In genomic region chr16:12612598-12613101, GRCh38 we compare ENCODE assay signal across 13 cellular contexts.
DNase-seq lines count a peak whose midpoint lies in the region; ATAC-seq and TF ChIP-seq lines count a peak whose summit lies in the region.
"Had no signal": no experiment of that assay in that cellular context is flagged by ENCODE, and none has a peak within 500 bp of the region (broad histone marks: within the 10 kb centered on the region; RNA-seq: fewer than 3 reads in every experiment).

No MANE protein-coding gene starts in this region.

- no peaks in the 10 kb centered on the region for H3K9me3 ChIP-seq in Peyer's patch
- H3K9me3 ChIP-seq in smooth muscle cell (replicated peaks; ENCODE audit: low read depth) = no peaks in the 10 kb centered on the region
- H3K9me3 ChIP-seq in left ventricle myocardium inferior (replicated peaks) = peaks cover 17% of the 10 kb centered on the region
- no peaks in the 10 kb centered on the region for H3K9me3 ChIP-seq in H9 (ENCODE audit: control insufficient read depth, low read depth, low read length)

- H2AFZ ChIP-seq in smooth muscle cell (ENCODE audit: low read depth) (no peak overlapping the region), H9 (ENCODE audit: low read length) (no peak overlapping the region)

- no peak overlapping the region for H3K4me2 ChIP-seq in smooth muscle cell
- no peak overlapping the region for H3K4me2 ChIP-seq in H9 (ENCODE audit: insufficient read depth, insufficient read length, low read length)

- no peak overlapping the region for H3T11ph ChIP-seq in H9 (ENCODE audit: low read length)

- H3K14ac ChIP-seq in H9 (ENCODE audit: insufficient read depth, low read length) = no peak overlapping the region

- H3K36me3 Mint-ChIP-seq in activated T-cell treated with anti-CD3 and anti-CD28 coated beads, Interleukin-2, amount 50 U/mL, for 24 hours (ENCODE audit: low read depth) = no peaks in the 10 kb centered on the region
- no peaks in the 10 kb centered on the region; a peak in 1 of 7 replicates for H3K36me3 Mint-ChIP-seq in H9 (ENCODE audit: insufficient read depth in 1 of 3, low read depth in 3 of 3)
- H3K36me3 Mint-ChIP-seq: immature natural killer cell had no signal

- intact Hi-C loops in left ventricle myocardium inferior (cut with micrococcal nuclease) = no loop called here

- H2BK12ac ChIP-seq in H9 (ENCODE audit: insufficient read length, low read depth, low read length) = no peak overlapping the region

- TF ChIP-seq CTCF in Peyer's patch (IDR thresholded peaks at IDR 0.05) = no peak
- TF ChIP-seq CTCF in smooth muscle cell (IDR thresholded peaks at IDR 0.05; ENCODE audit: borderline replicate concordance, insufficient read depth, poor library complexity, severe bottlenecking) = no peak
- TF ChIP-seq CTCF in left ventricle myocardium inferior (IDR thresholded peaks at IDR 0.05; ENCODE audit: borderline replicate concordance) = no peak
- no peak for TF ChIP-seq CTCF in H9 (conservative IDR thresholded peaks at IDR 0.05)

- H3K27me3 ChIP-seq in Peyer's patch (no peaks in the 10 kb centered on the region), smooth muscle cell (ENCODE audit: low read depth) (no peaks in the 10 kb centered on the region), left ventricle myocardium inferior (ENCODE audit: low read depth) (peaks cover 41% of the 10 kb centered on the region), H9 (ENCODE audit: insufficient read depth, low read length) (no peaks in the 10 kb centered on the region)

- H2BK120ac ChIP-seq in H9 (ENCODE audit: low read depth, low read length, poor library complexity, severe bottlenecking) = no peak overlapping the region

- no peak overlapping the region for H2AK5ac ChIP-seq in H9 (ENCODE audit: insufficient read length, low read length)

- H3K4me3 Mint-ChIP-seq in activated T-cell treated with anti-CD3 and anti-CD28 coated beads, Interleukin-2, amount 50 U/mL, for 24 hours = peak overlapping the region; percentile 50
- no peak overlapping the region for H3K4me3 Mint-ChIP-seq in H9
- H3K4me3 Mint-ChIP-seq: immature natural killer cell, nephron progenitor cell had no signal

- no peak overlapping the region for H3K18ac ChIP-seq in H9 (ENCODE audit: insufficient read length, low read depth, low read length)

- no peak for DNase-seq in activated T-cell treated with anti-CD3 and anti-CD28 coated beads, Interleukin-2, amount 50 U/mL, for 24 hours
- DNase-seq in activated T-cell treated with anti-CD3 and anti-CD28 coated beads, Interleukin-2, amount 50 U/mL, for 48 hours = no peak
- DNase-seq in Peyer's patch (peak in 1 of 3 donors; percentile 67), smooth muscle cell (lab: John Stamatoyannopoulos, UW; ENCODE audit: unreplicated experiment) (no peak), left ventricle myocardium inferior (no peak), H9 (no peak)
- DNase-seq: activated CD4-positive, alpha-beta T cell treated with anti-CD3 and anti-CD28 coated beads for 1 hour; immature natural killer cell; NCI-H146; NCI-H774; nephron progenitor cell had no signal

- no peak for TF ChIP-seq POLR2A in Peyer's patch (IDR thresholded peaks at IDR 0.05)

- H3K9ac ChIP-seq in smooth muscle cell (ENCODE audit: low read depth) = no peak overlapping the region
- H3K9ac ChIP-seq in H9 (ENCODE audit: extremely low read depth, insufficient read length, low read length) = no peak overlapping the region

- H2BK5ac ChIP-seq in H9 (ENCODE audit: insufficient read length, low read length) = no peak overlapping the region

- H3K27ac Mint-ChIP-seq in activated T-cell treated with anti-CD3 and anti-CD28 coated beads, Interleukin-2, amount 50 U/mL, for 24 hours = peak overlapping the region; percentile 95
- H3K27ac Mint-ChIP-seq in H9 = no peak overlapping the region
- H3K27ac Mint-ChIP-seq: immature natural killer cell, nephron progenitor cell had no signal

- no peaks in the 10 kb centered on the region for H3K79me2 ChIP-seq in smooth muscle cell (ENCODE audit: low read depth)
- no peaks in the 10 kb centered on the region for H3K79me2 ChIP-seq in H9 (ENCODE audit: insufficient read depth, low read length)

- H3K23me2 ChIP-seq in H9 (ENCODE audit: insufficient read length, low read depth, low read length, poor library complexity, severe bottlenecking) = no peaks in the 10 kb centered on the region

- H3K4me3 ChIP-seq in Peyer's patch (peak overlapping the region in 1 of 4 donors; percentile 7), smooth muscle cell (no peak overlapping the region), left ventricle myocardium inferior (no peak overlapping the region)

- H3K27me3 Mint-ChIP-seq in activated T-cell treated with anti-CD3 and anti-CD28 coated beads, Interleukin-2, amount 50 U/mL, for 24 hours = peaks cover 14% of the 10 kb centered on the region
- H3K27me3 Mint-ChIP-seq in H9 (ENCODE audit: low read depth) = peaks cover 4% of the 10 kb centered on the region

- WGBS in smooth muscle cell (ENCODE audit: low lambda C conversion rate) = 86% methylated on average over 9 of the region's 9 CpGs
- WGBS in H9 (ENCODE audit: extremely low coverage, insufficient read length, low lambda C conversion rate) = no CpG with 5 or more reads among the region's 9 CpGs

- no peak overlapping the region for H2BK15ac ChIP-seq in H9 (ENCODE audit: low read depth, low read length)

- no peak overlapping the region for H2BK20ac ChIP-seq in H9 (ENCODE audit: low read depth, low read length, poor library complexity, severe bottlenecking)

- H4K91ac ChIP-seq in H9 (ENCODE audit: insufficient read length, low read depth, low read length) = no peak overlapping the region

- no peak overlapping the region for H3K23ac ChIP-seq in H9 (ENCODE audit: insufficient read length, low read depth, low read length)

- H3K27ac ChIP-seq in Peyer's patch = peak overlapping the region in 3 of 4 donors; percentile 5 to 78 (median 62)
- peak overlapping the region; percentile 55 for H3K27ac ChIP-seq in smooth muscle cell (ENCODE audit: low read depth)
- H3K27ac ChIP-seq in left ventricle myocardium inferior (replicated peaks) = no peak overlapping the region
- no peak overlapping the region for H3K27ac ChIP-seq in H9 (ENCODE audit: insufficient read length, low read depth, low read length)

- H3K4me1 ChIP-seq in Peyer's patch = no peaks in the 10 kb centered on the region
- no peaks in the 10 kb centered on the region for H3K4me1 ChIP-seq in smooth muscle cell (ENCODE audit: low read depth)
- H3K4me1 ChIP-seq in left ventricle myocardium inferior = no peaks in the 10 kb centered on the region
- peaks cover 13% of the 10 kb centered on the region; the same call in 1 of the 2 replicates for H3K4me1 ChIP-seq in H9 (ENCODE audit: insufficient read depth, low read length)

- H3K9me3 Mint-ChIP-seq in activated T-cell treated with anti-CD3 and anti-CD28 coated beads, Interleukin-2, amount 50 U/mL, for 24 hours = peaks cover 8% of the 10 kb centered on the region
- H3K9me3 Mint-ChIP-seq in H9 = peaks cover under 1 to 2% of the 10 kb centered on the region in 2 experiments; a peak in 2 of 5 replicates

- peaks cover 46% of the 10 kb centered on the region for H3K4me1 Mint-ChIP-seq in activated T-cell treated with anti-CD3 and anti-CD28 coated beads, Interleukin-2, amount 50 U/mL, for 24 hours (ENCODE audit: low read depth)
- peaks cover 25 to 34% of the 10 kb centered on the region in 2 experiments for H3K4me1 Mint-ChIP-seq in H9
- H3K4me1 Mint-ChIP-seq: nephron progenitor cell had no signal

- no peak overlapping the region for H4K5ac ChIP-seq in H9 (ENCODE audit: insufficient read length, low read depth, low read length)

- H3K56ac ChIP-seq in H9 (ENCODE audit: insufficient read length, low read depth, low read length) = no peak overlapping the region

- H3F3A ChIP-seq in smooth muscle cell (ENCODE audit: low read depth) = no peaks in the 10 kb centered on the region

- H4K20me1 ChIP-seq in smooth muscle cell (ENCODE audit: low read depth) (no peaks in the 10 kb centered on the region), H9 (ENCODE audit: control insufficient read depth, insufficient read depth, insufficient read length) (no peaks in the 10 kb centered on the region)

- H3K36me3 ChIP-seq in Peyer's patch = no peaks in the 10 kb centered on the region
- H3K36me3 ChIP-seq in smooth muscle cell (ENCODE audit: low read depth) = no peaks in the 10 kb centered on the region
- no peaks in the 10 kb centered on the region for H3K36me3 ChIP-seq in left ventricle myocardium inferior

- H3K79me1 ChIP-seq in H9 (ENCODE audit: insufficient read depth, low read depth, low read length, poor library complexity, severe bottlenecking) = no peaks in the 10 kb centered on the region

- no peak overlapping the region for H4K8ac ChIP-seq in H9 (replicated peaks; ENCODE audit: insufficient read length, low read depth, low read length)

- H3K4ac ChIP-seq in H9 (ENCODE audit: low read depth, low read length) = no peak overlapping the region

- ATAC-seq in esophagus mucosa (peak; percentile 83), GM21515 (IDR thresholded peaks at IDR 0.05; ENCODE audit: unreplicated experiment) (no peak)

Comparison
In these comparisons a context has a peak if more than half of its experiments do, and no peak if none do; other contexts are left out.
1. H3K27ac ChIP-seq: peak in Peyer's patch (3 of 4) and smooth muscle cell (single experiment); none in left ventricle myocardium inferior (single experiment) and H9 (single experiment).